16 cellular contexts compared by ENCODE assay signal in the genomic region with DNA sequence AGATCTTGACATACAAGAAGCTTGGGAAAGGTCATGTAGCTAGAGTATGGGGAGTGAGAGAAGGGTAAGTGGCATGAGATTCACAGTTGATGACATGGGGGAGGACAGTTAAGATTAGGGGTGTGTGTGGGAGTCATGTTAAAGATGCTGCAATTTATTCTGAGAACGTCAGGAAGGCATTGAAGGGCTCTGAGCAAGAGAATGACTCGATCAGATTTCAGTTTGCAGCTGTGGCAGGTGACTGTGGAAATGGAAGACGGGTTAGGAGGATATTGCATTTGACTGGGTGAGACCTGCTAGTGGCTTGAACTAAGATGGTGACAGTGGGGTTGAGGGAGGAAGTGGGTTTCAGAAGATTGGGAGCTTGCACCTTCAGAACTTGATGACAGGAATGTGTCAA. TPM values are rescaled to one million over a fixed set of nuclear protein-coding genes. Genes with fewer than 3 reads are reported as not detected.
DNase-seq lines count a peak whose midpoint lies in the region; ATAC-seq lines count a peak whose summit lies in the region.
"Had no signal": no experiment of that assay in that cellular context is flagged by ENCODE, and none has a peak within 500 bp of the region (broad histone marks: within the 10 kb centered on the region; RNA-seq: fewer than 3 reads in every experiment).

No MANE protein-coding gene starts in this region.

- peak overlapping the region; percentile 59 to 77 for H3K27ac Mint-ChIP-seq in natural killer cell treated with Interleukin-12 subunit alpha and Interleukin-12 subunit beta and Interleukin-15 and Interleukin-18, amount 100 ng/mL, for 72 hours
- H3K27ac Mint-ChIP-seq: IgD-negative memory B cell had no signal

- H3K9me3 Mint-ChIP-seq in natural killer cell treated with Interleukin-12 subunit alpha and Interleukin-12 subunit beta and Interleukin-15 and Interleukin-18, amount 100 ng/mL, for 72 hours: no peaks in the 10 kb centered on the region
- H3K9me3 Mint-ChIP-seq: IgD-negative memory B cell had no signal

- peaks cover 29% of the 10 kb centered on the region for H3K36me3 Mint-ChIP-seq in natural killer cell treated with Interleukin-12 subunit alpha and Interleukin-12 subunit beta and Interleukin-15 and Interleukin-18, amount 100 ng/mL, for 72 hours

- peaks cover 30 to 43% of the 10 kb centered on the region in 2 donors for H3K4me1 Mint-ChIP-seq in natural killer cell treated with Interleukin-12 subunit alpha and Interleukin-12 subunit beta and Interleukin-15 and Interleukin-18, amount 100 ng/mL, for 72 hours (ENCODE audit: low read depth in 2 of 2)

- peak; percentile 92 for ATAC-seq in natural killer cell treated with Interleukin-12 subunit alpha and Interleukin-12 subunit beta and Interleukin-15 and Interleukin-18, amount 100 ng/mL, for 72 hours
- ATAC-seq in HG03460 (IDR thresholded peaks at IDR 0.05; ENCODE audit: unreplicated experiment) (no peak), GM18498 (IDR thresholded peaks at IDR 0.05; ENCODE audit: unreplicated experiment) (no peak)
- ATAC-seq: A549, heart left ventricle, mucosa of descending colon had no signal

- peak overlapping the region; percentile 71 for H3K4me3 Mint-ChIP-seq in natural killer cell treated with Interleukin-12 subunit alpha and Interleukin-12 subunit beta and Interleukin-15 and Interleukin-18, amount 100 ng/mL, for 72 hours

- H3K27me3 Mint-ChIP-seq in natural killer cell treated with Interleukin-12 subunit alpha and Interleukin-12 subunit beta and Interleukin-15 and Interleukin-18, amount 100 ng/mL, for 72 hours: no peaks in the 10 kb centered on the region
- H3K27me3 Mint-ChIP-seq: IgD-negative memory B cell had no signal

- DNase-seq in activated CD4-positive, alpha-beta T cell treated with anti-CD3 and anti-CD28 coated beads for 48 hours: peak; percentile 26
- DNase-seq in activated CD4-positive, alpha-beta T cell treated with anti-CD3 and anti-CD28 coated beads, Interleukin-2, amount 50 U/mL, for 1 hour: no peak
- DNase-seq in MV-4-11 (lab: John Stamatoyannopoulos, UW): peak; percentile 7
- DNase-seq in amniotic epithelial cell (ENCODE audit: low read depth): peak; percentile 44
- DNase-seq in natural killer cell treated with Interleukin-12 subunit alpha and Interleukin-12 subunit beta and Interleukin-15 and Interleukin-18, amount 100 ng/mL, for 72 hours (ENCODE audit: low spot score): no peak
- DNase-seq in dedifferentiated amniotic fluid mesenchymal stem cell (ENCODE audit: extremely low spot score): no peak
- DNase-seq: esophagus squamous epithelium, heart left ventricle, mucosa of descending colon, NCI-H1436, NCI-H345, testis had no signal

RNA-seq across cellular contexts. Expression of a gene that starts 5.6 kb away (rescaled TPM):
- 100 to 1,000 TPM; 161 to 167 TPM for total RNA-seq in natural killer cell treated with Interleukin-12 subunit alpha and Interleukin-12 subunit beta and Interleukin-15 and Interleukin-18, amount 100 ng/mL, for 72 hours

RNA-seq across cellular contexts. Expression of a gene that starts 5.9 kb away (rescaled TPM):
- 100 to 1,000 TPM; 102 to 111 TPM for total RNA-seq in natural killer cell treated with Interleukin-12 subunit alpha and Interleukin-12 subunit beta and Interleukin-15 and Interleukin-18, amount 100 ng/mL, for 72 hours

Comparison
In these comparisons a context has a peak if more than half of its experiments do, and no peak if none do; other contexts are left out.
1. DNase-seq: peak in activated CD4-positive, alpha-beta T cell treated with anti-CD3 and anti-CD28 coated beads for 48 hours (single experiment), MV-4-11 (single experiment) and amniotic epithelial cell (single experiment); none in activated CD4-positive, alpha-beta T cell treated with anti-CD3 and anti-CD28 coated beads, Interleukin-2, amount 50 U/mL, for 1 hour (single experiment), natural killer cell treated with Interleukin-12 subunit alpha and Interleukin-12 subunit beta and Interleukin-15 and Interleukin-18, amount 100 ng/mL, for 72 hours (single experiment) and dedifferentiated amniotic fluid mesenchymal stem cell (single experiment).
2. ATAC-seq: peak in natural killer cell treated with Interleukin-12 subunit alpha and Interleukin-12 subunit beta and Interleukin-15 and Interleukin-18, amount 100 ng/mL, for 72 hours (2 of 2); none in HG03460 (single experiment) and GM18498 (single experiment).